In the genomic region with DNA sequence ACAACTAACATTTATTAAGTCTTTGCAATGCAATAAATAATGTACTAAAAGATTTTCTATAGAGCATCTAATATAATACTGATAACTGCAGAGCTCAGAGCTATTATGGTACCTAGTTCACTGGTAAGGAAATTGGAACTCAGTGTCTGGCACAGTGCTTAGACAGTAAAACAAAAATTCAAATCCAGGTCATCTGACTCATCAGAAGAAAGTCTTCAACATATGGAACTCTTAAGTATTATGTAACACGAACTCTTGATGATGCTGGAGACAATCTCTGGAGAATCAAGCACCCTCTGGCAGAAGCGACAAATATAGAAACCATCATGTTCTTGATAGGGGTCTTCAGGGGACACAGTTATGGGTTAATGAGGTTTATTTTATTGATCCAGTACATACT, we compare ENCODE assay signal across 22 cellular contexts. TPM values are rescaled to one million over a fixed set of nuclear protein-coding genes. Genes with fewer than 3 reads are reported as not detected.
A peak's percentile ranks its signal among the peaks of the same experiment; 100 is the strongest.
DNase-seq lines count a peak whose midpoint lies in the region; FAIRE-seq and TF ChIP-seq lines count a peak whose summit lies in the region.
"Had no signal": no experiment of that assay in that cellular context is flagged by ENCODE, and none has a peak within 500 bp of the region (broad histone marks: within the 10 kb centered on the region; RNA-seq: fewer than 3 reads in every experiment).

No MANE protein-coding gene starts in this region.

- H3K36me3 Mint-ChIP-seq in HFFc6 (ENCODE audit: low read depth) (peaks cover 18% of the 10 kb centered on the region), glutamatergic neuron (ENCODE audit: unreplicated experiment) (no peaks in the 10 kb centered on the region)
- H3K36me3 Mint-ChIP-seq: CD8-positive, alpha-beta memory T cell had no signal

- H3K4me1 Mint-ChIP-seq in HFFc6 (ENCODE audit: low read depth) (peaks cover 87% of the 10 kb centered on the region), glutamatergic neuron (ENCODE audit: low read depth, unreplicated experiment) (peaks cover 20% of the 10 kb centered on the region)
- H3K4me1 Mint-ChIP-seq: CD8-positive, alpha-beta memory T cell had no signal

- DNase-seq in EL (peak; percentile 33), HFFc6 (no peak), NCI-H69 (lab: John Stamatoyannopoulos, UW) (peak; percentile 15), glutamatergic neuron (no peak), GM03348 (ENCODE audit: low spot score) (no peak), small intestine (no peak), foreskin melanocyte (no peak)
- DNase-seq in activated CD8-positive, alpha-beta memory T cell treated with anti-CD3 and anti-CD28 coated beads, Interleukin-2, amount 50 U/mL, for 4 hours: no peak
- DNase-seq: Calu3; CD8-positive, alpha-beta memory T cell; DMS153; Karpas-422; NCI-H1694 treated with DMSO at 0.1 percent for 48 hours; NCI-H2081 treated with DMSO at 0.1 percent for 48 hours; NCI-H774; OCI-M1 had no signal

- WGBS in small intestine, 3 donors: 58 to 71% (median 66%) methylated on average over 2 of the region's 2 CpGs

- no peaks in the 10 kb centered on the region for H3K4me1 ChIP-seq in small intestine (ENCODE audit: control insufficient read depth in 2 of 2, insufficient read depth in 1 of 2, low read depth in 1 of 2, low read length in 1 of 2)
- H3K4me1 ChIP-seq: HAP-1 had no signal

- H3K9me3 Mint-ChIP-seq in HFFc6 (peaks cover 15% of the 10 kb centered on the region), glutamatergic neuron (ENCODE audit: unreplicated experiment) (peaks cover 5% of the 10 kb centered on the region)

- no peak overlapping the region for H3K27ac ChIP-seq in small intestine (ENCODE audit: low read depth in 1 of 2, low read length in 1 of 2)
- H3K27ac ChIP-seq: C4-2B, SJSA1 had no signal

- H3K27me3 Mint-ChIP-seq in HFFc6 (ENCODE audit: insufficient read depth): no peaks in the 10 kb centered on the region
- H3K27me3 Mint-ChIP-seq in glutamatergic neuron (ENCODE audit: unreplicated experiment): no peaks in the 10 kb centered on the region

- no peak overlapping the region for H3K4me3 ChIP-seq in small intestine (ENCODE audit: low read depth in 1 of 2, low read length in 2 of 2)
- H3K4me3 ChIP-seq: HAP-1, SJSA1 had no signal

- H3K9me3 ChIP-seq in small intestine (ENCODE audit: control insufficient read depth, low read depth): no peaks in the 10 kb centered on the region
- H3K9me3 ChIP-seq: HAP-1, SJSA1 had no signal

- H3K27ac Mint-ChIP-seq in HFFc6 (peak overlapping the region; percentile 56), glutamatergic neuron (ENCODE audit: unreplicated experiment) (peak overlapping the region; percentile 31)
- H3K27ac Mint-ChIP-seq: CD8-positive, alpha-beta memory T cell had no signal

- TF ChIP-seq CTCF in HFFc6 (IDR thresholded peaks at IDR 0.05) (no peak), glutamatergic neuron (IDR thresholded peaks at IDR 0.05; ENCODE audit: partially characterized antibody, unreplicated experiment) (no peak)

- FAIRE-seq in small intestine (lab: Jason Lieb, UNC): no peak
- FAIRE-seq: A204.1, RCC 7860 had no signal

- H3K36me3 ChIP-seq in small intestine (ENCODE audit: control insufficient read depth in 2 of 2, insufficient read depth in 2 of 2, low read length in 2 of 2): no peaks in the 10 kb centered on the region
- H3K36me3 ChIP-seq: HAP-1, SJSA1 had no signal

- H3K27me3 ChIP-seq in small intestine (ENCODE audit: control insufficient read depth in 2 of 2, insufficient read depth in 2 of 2, low read length in 2 of 2): no peaks in the 10 kb centered on the region
- H3K27me3 ChIP-seq: SJSA1 had no signal

- H3K4me3 Mint-ChIP-seq in HFFc6 (no peak overlapping the region), glutamatergic neuron (ENCODE audit: unreplicated experiment) (no peak overlapping the region)
- H3K4me3 Mint-ChIP-seq: CD8-positive, alpha-beta memory T cell had no signal

RNA-seq across cellular contexts. Expression of gene TRHDE, which starts 37.3 kb away (rescaled TPM):
- 100 to 1,000 TPM in 2 of 6 experiments, 10 to 100 TPM in 4; 65.7 to 106 (median 93.3) TPM for total RNA-seq in HFFc6 (2021; fragmentation: NEBNext Ultra II Directional; extraction: Animal tissue kit (Norgen Biotek cat#: 25700))
- total RNA-seq in glutamatergic neuron (ENCODE audit: unreplicated experiment): 16.7 TPM
- 1 to 10 TPM in 2 of 3 donors, under 1 TPM in 1; 0.98 to 2.2 (median 1.3) TPM for polyA plus RNA-seq in small intestine
- total RNA-seq: CD8-positive, alpha-beta memory T cell; NCI-H460 had no signal
- polyA plus RNA-seq: CD8-positive, alpha-beta memory T cell had no signal

Comparison
In these comparisons a context has a peak if more than half of its experiments do, and no peak if none do; other contexts are left out.
1. DNase-seq: peak in EL (single experiment) and NCI-H69 (single experiment); none in HFFc6 (single experiment), glutamatergic neuron (single experiment), GM03348 (single experiment), small intestine (single experiment), foreskin melanocyte (single experiment) and activated CD8-positive, alpha-beta memory T cell treated with anti-CD3 and anti-CD28 coated beads, Interleukin-2, amount 50 U/mL, for 4 hours (single experiment).